Comparison of ENCODE assay signal across 1 cellular context in the genomic region with DNA sequence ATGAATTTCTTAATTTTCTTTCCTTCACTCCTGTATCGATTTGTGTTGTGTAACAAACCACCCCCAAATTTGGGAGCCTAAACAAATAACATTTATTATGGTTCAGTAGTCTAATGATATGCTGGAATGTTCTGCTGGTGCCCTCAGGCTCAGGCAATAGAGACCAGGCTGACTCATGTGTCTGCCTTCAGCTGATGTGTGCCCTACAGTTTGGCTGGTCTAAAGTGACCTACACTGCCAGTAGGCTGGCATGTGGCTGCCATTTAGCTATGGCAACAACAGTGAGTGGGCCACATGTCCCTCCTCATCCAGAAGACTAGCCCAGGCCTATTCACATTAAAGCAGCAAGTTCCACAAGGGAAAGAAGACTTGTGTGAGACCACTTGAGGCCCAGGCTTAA.
TF ChIP-seq lines count a peak whose summit lies in the region.

No MANE protein-coding gene starts in this region.

TF ChIP-seq in endothelial cell of umbilical vein, 7 proteins besides CTCF, POLR2A, EP300 and RAD21 (continued from another document):
- TF ChIP-seq POLR2AphosphoS5 (IDR thresholded peaks at IDR 0.05; ENCODE audit: insufficient read depth, low read depth, low read length) (no peak), EZH2 (IDR thresholded peaks at IDR 0.05; ENCODE audit: borderline replicate concordance, low read depth, low read length, severe bottlenecking) (no peak), MYC (IDR thresholded peaks at IDR 0.05; ENCODE audit: low read depth, low read length) (no peak)
- TF ChIP-seq, protein P1, sequence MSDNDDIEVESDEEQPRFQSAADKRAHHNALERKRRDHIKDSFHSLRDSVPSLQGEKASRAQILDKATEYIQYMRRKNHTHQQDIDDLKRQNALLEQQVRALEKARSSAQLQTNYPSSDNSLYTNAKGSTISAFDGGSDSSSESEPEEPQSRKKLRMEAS (IDR thresholded peaks at IDR 0.05; ENCODE audit: insufficient read depth, insufficient read length), result no peak
